16 cellular contexts compared by ENCODE assay signal in the genomic region with DNA sequence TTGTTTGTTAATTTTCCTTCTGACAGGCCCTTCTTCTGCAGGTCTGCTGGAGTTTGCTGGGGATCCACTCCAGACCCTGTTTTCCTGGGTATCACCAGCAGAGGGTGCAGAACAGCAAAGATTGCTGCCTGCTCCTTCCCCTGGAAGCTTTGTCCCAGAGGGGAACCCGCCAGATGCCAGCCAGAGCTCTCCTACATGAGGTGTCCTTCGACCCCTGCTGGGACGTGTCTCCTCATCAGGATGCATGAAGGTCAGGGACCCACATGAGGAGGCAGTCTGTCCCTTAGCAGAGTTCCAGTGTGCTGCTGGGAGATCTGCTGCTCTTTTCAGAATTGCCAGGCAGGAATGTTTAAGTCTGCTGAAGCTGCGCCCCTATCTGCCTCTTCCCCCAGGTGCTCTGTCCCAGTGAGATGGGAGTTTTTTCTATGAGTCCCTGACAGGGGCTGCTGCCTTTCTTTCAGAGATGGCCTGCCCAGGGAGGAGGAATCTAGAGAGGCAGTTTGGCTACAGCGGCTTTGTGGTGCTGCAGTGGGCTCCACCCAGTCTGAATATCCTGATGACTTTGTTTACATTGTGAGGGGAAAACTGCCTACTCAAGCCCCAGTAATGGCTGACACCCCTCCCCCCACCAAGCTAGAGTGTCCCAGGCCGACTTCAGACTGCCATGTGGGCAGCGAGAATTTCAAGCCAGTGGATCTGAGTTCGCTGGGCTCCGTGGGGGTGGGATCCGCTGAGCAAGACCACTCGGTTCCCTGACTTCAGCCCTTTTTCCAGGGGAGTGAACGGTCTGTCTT.
DNase-seq lines count a peak whose midpoint lies in the region; ATAC-seq, FAIRE-seq and TF ChIP-seq lines count a peak whose summit lies in the region.
"Had no signal": no experiment of that assay in that cellular context is flagged by ENCODE, and none has a peak within 500 bp of the region (broad histone marks: within the 10 kb centered on the region; RNA-seq: fewer than 3 reads in every experiment).

No MANE protein-coding gene starts in this region.

- H2AK5ac ChIP-seq in H9 (ENCODE audit: insufficient read length, low read length): no peak overlapping the region

- DNase-seq in H9 (peak; percentile 37), WTC11 (ENCODE audit: low spot score) (peak; percentile 28), kidney (peak; percentile 27), NCI-H1048 (lab: John Stamatoyannopoulos, UW) (no peak), left lung (no peak), Calu3 (no peak)
- no peak for DNase-seq in activated naive CD8-positive, alpha-beta T cell treated with anti-CD3 and anti-CD28 coated beads, Interleukin-2, amount 50 U/mL, for 24 hours
- DNase-seq: BE2C; CD4-positive, alpha-beta T cell; NCI-H1105 treated with DMSO at 0.1 percent for 48 hours; NCI-H187; NCI-H345; NCI-H526 treated with DMSO at 0.1 percent for 48 hours; PC-3; SJCRH30 had no signal

- BruUV-seq in Calu3 (replicated peaks; lab: Mats Ljungman, UMichigan): no TSS peak

- H3K4me2 ChIP-seq in H9 (ENCODE audit: insufficient read depth, insufficient read length, low read length): no peak overlapping the region

- TF ChIP-seq CTCF in H9 (conservative IDR thresholded peaks at IDR 0.05) (no peak), WTC11 (IDR thresholded peaks at IDR 0.05) (no peak), kidney (IDR thresholded peaks at IDR 0.05; ENCODE audit: borderline replicate concordance, extremely low read depth, insufficient read depth) (no peak), left lung (IDR thresholded peaks at IDR 0.05) (no peak), Calu3 (IDR thresholded peaks at IDR 0.05; ENCODE audit: unreplicated experiment) (no peak)

- H3K18ac ChIP-seq in H9 (ENCODE audit: insufficient read length, low read depth, low read length): no peak overlapping the region

- no peaks in the 10 kb centered on the region for H3K23me2 ChIP-seq in H9 (ENCODE audit: insufficient read length, low read depth, low read length, poor library complexity, severe bottlenecking)

- H3K27me3 ChIP-seq in H9 (ENCODE audit: insufficient read depth, low read length) (no peaks in the 10 kb centered on the region), left lung (no peaks in the 10 kb centered on the region)
- H3K27me3 ChIP-seq: BE2C, SJCRH30 had no signal

- H4K91ac ChIP-seq in H9 (ENCODE audit: insufficient read length, low read depth, low read length): no peak overlapping the region

- H3K27me3 Mint-ChIP-seq in H9 (ENCODE audit: low read depth) (no peaks in the 10 kb centered on the region; the same call in 1 of the 2 replicates), WTC11 (ENCODE audit: low read depth) (no peaks in the 10 kb centered on the region; the same call in 1 of the 2 replicates), Calu3 (ENCODE audit: unreplicated experiment) (no peaks in the 10 kb centered on the region)
- H3K27me3 Mint-ChIP-seq in activated naive CD8-positive, alpha-beta T cell treated with anti-CD3 and anti-CD28 coated beads, Interleukin-2, amount 50 U/mL, for 24 hours: no peaks in the 10 kb centered on the region
- H3K27me3 Mint-ChIP-seq: CD4-positive, alpha-beta T cell had no signal

- H4K5ac ChIP-seq in H9 (ENCODE audit: insufficient read length, low read depth, low read length): no peak overlapping the region

- peaks cover 0 to 1% (median 0%) of the 10 kb centered on the region in 3 experiments; a peak in 2 of 7 replicates for H3K36me3 Mint-ChIP-seq in H9 (ENCODE audit: insufficient read depth in 1 of 3, low read depth in 3 of 3)
- no peaks in the 10 kb centered on the region for H3K36me3 Mint-ChIP-seq in WTC11
- H3K36me3 Mint-ChIP-seq in activated naive CD8-positive, alpha-beta T cell treated with anti-CD3 and anti-CD28 coated beads, Interleukin-2, amount 50 U/mL, for 24 hours (ENCODE audit: low read depth): no peaks in the 10 kb centered on the region
- H3K36me3 Mint-ChIP-seq in Calu3 (ENCODE audit: insufficient read depth, unreplicated experiment): no peaks in the 10 kb centered on the region

- no peaks in the 10 kb centered on the region; the same call in 1 of the 2 replicates for H3K4me1 ChIP-seq in H9 (ENCODE audit: insufficient read depth, low read length)
- no peaks in the 10 kb centered on the region for H3K4me1 ChIP-seq in kidney (ENCODE audit: control insufficient read depth in 1 of 2, insufficient read depth in 1 of 2, low read depth in 1 of 2, low read length in 2 of 2)
- no peaks in the 10 kb centered on the region for H3K4me1 ChIP-seq in left lung
- H3K4me1 ChIP-seq: BE2C, SJCRH30 had no signal

- H3K4me3 ChIP-seq in kidney (ENCODE audit: low read length in 2 of 2) (no peak overlapping the region), left lung (no peak overlapping the region)
- H3K4me3 ChIP-seq: GM12878, SJCRH30 had no signal

- H4K20me1 ChIP-seq in H9 (ENCODE audit: control insufficient read depth, insufficient read depth, insufficient read length): no peaks in the 10 kb centered on the region

- no peak overlapping the region for H3K56ac ChIP-seq in H9 (ENCODE audit: insufficient read length, low read depth, low read length)

- H3K23ac ChIP-seq in H9 (ENCODE audit: insufficient read length, low read depth, low read length): no peak overlapping the region

- H3K27ac ChIP-seq in H9 (ENCODE audit: insufficient read length, low read depth, low read length) (no peak overlapping the region), kidney (ENCODE audit: low read depth in 2 of 2, low read length in 2 of 2) (no peak overlapping the region), left lung (no peak overlapping the region)
- H3K27ac ChIP-seq: SJCRH30 had no signal

- H2BK15ac ChIP-seq in H9 (ENCODE audit: low read depth, low read length): no peak overlapping the region

- POLR2A ChIA-PET in WTC11 (lab: Charles Lee): no interaction called here

- H3K9ac ChIP-seq in H9 (ENCODE audit: extremely low read depth, insufficient read length, low read length): no peak overlapping the region
- no peak overlapping the region for H3K9ac ChIP-seq in kidney (ENCODE audit: low read length in 2 of 2)

- WGBS in H9 (ENCODE audit: extremely low coverage, insufficient read length, low lambda C conversion rate): no CpG with 5 or more reads among the region's 12 CpGs

- H2AFZ ChIP-seq in H9 (ENCODE audit: low read length): no peak overlapping the region

- no peak overlapping the region for H2BK20ac ChIP-seq in H9 (ENCODE audit: low read depth, low read length, poor library complexity, severe bottlenecking)

- H3K79me2 ChIP-seq in H9 (ENCODE audit: insufficient read depth, low read length): no peaks in the 10 kb centered on the region

- no peak overlapping the region for H2BK12ac ChIP-seq in H9 (ENCODE audit: insufficient read length, low read depth, low read length)

- no peaks in the 10 kb centered on the region for H3K9me3 ChIP-seq in H9 (ENCODE audit: control insufficient read depth, low read depth, low read length)
- no peaks in the 10 kb centered on the region for H3K9me3 ChIP-seq in kidney (ENCODE audit: control insufficient read depth in 1 of 2, low read length in 2 of 2)
- peaks cover 0 to 10% of the 10 kb centered on the region in 2 donors for H3K9me3 ChIP-seq in left lung
- H3K9me3 ChIP-seq: BE2C, SJCRH30 had no signal

- peaks cover 4 to 8% of the 10 kb centered on the region in 2 experiments; a peak in 3 of 5 replicates for H3K9me3 Mint-ChIP-seq in H9
- peaks cover 10% of the 10 kb centered on the region; the same call in 1 of the 2 replicates for H3K9me3 Mint-ChIP-seq in WTC11
- no peaks in the 10 kb centered on the region for H3K9me3 Mint-ChIP-seq in activated naive CD8-positive, alpha-beta T cell treated with anti-CD3 and anti-CD28 coated beads, Interleukin-2, amount 50 U/mL, for 24 hours
- peaks cover 12% of the 10 kb centered on the region for H3K9me3 Mint-ChIP-seq in Calu3 (ENCODE audit: low read depth, unreplicated experiment)

- H3K36me3 ChIP-seq in kidney (ENCODE audit: control insufficient read depth in 1 of 2, insufficient read depth in 2 of 2, low read length in 2 of 2) (no peaks in the 10 kb centered on the region), left lung (no peaks in the 10 kb centered on the region)
- H3K36me3 ChIP-seq: BE2C, SJCRH30 had no signal

- no peak overlapping the region; the same call in 1 of the 2 replicates for H3K14ac ChIP-seq in H9 (ENCODE audit: insufficient read depth, low read length)

- intact Hi-C loops in kidney (cut with DNase I): no loop called here
- intact Hi-C loops in left lung (cut with DNase I): no loop called here
- intact Hi-C loops in Calu3 (cut with micrococcal nuclease; ENCODE audit: unreplicated experiment): no loop called here

- H3K4me3 Mint-ChIP-seq in H9 (no peak overlapping the region), WTC11 (no peak overlapping the region), Calu3 (ENCODE audit: low read depth, unreplicated experiment) (no peak overlapping the region)
- no peak overlapping the region for H3K4me3 Mint-ChIP-seq in activated naive CD8-positive, alpha-beta T cell treated with anti-CD3 and anti-CD28 coated beads, Interleukin-2, amount 50 U/mL, for 24 hours
- H3K4me3 Mint-ChIP-seq: CD4-positive, alpha-beta T cell had no signal

- H3K4me1 Mint-ChIP-seq in H9 (peaks cover 7 to 8% of the 10 kb centered on the region in 2 experiments), WTC11 (peaks cover 13% of the 10 kb centered on the region), Calu3 (ENCODE audit: low read depth, unreplicated experiment) (no peaks in the 10 kb centered on the region)
- H3K4me1 Mint-ChIP-seq in activated naive CD8-positive, alpha-beta T cell treated with anti-CD3 and anti-CD28 coated beads, Interleukin-2, amount 50 U/mL, for 24 hours: no peaks in the 10 kb centered on the region

- FAIRE-seq in kidney (lab: Jason Lieb, UNC): no peak
- FAIRE-seq: GM12878 had no signal

- H3T11ph ChIP-seq in H9 (ENCODE audit: low read length): no peak overlapping the region

- no peak overlapping the region for H2BK5ac ChIP-seq in H9 (ENCODE audit: insufficient read length, low read length)

- CTCF ChIA-PET in WTC11 (lab: Charles Lee): no interaction called here
- CTCF ChIA-PET in Calu3 (lab: Charles Lee): no interaction called here

- H3K79me1 ChIP-seq in H9 (ENCODE audit: insufficient read depth, low read depth, low read length, poor library complexity, severe bottlenecking): no peaks in the 10 kb centered on the region

- no peak overlapping the region for H2BK120ac ChIP-seq in H9 (ENCODE audit: low read depth, low read length, poor library complexity, severe bottlenecking)

- H3K27ac Mint-ChIP-seq in H9 (0 out of 7 replicates have a peak overlapping the region, but pooled peaks of 1 of the 3 experiments have one; percentile 14), WTC11 (no peak overlapping the region), Calu3 (ENCODE audit: unreplicated experiment) (no peak overlapping the region)
- H3K27ac Mint-ChIP-seq in activated naive CD8-positive, alpha-beta T cell treated with anti-CD3 and anti-CD28 coated beads, Interleukin-2, amount 50 U/mL, for 24 hours: no peak overlapping the region
- H3K27ac Mint-ChIP-seq: CD4-positive, alpha-beta T cell had no signal

- no peak overlapping the region for H4K8ac ChIP-seq in H9 (replicated peaks; ENCODE audit: insufficient read length, low read depth, low read length)

- ATAC-seq in WTC11 (peak; percentile 82), left lung (no peak)
- no peak for ATAC-seq in activated naive CD8-positive, alpha-beta T cell treated with anti-CD3 and anti-CD28 coated beads, Interleukin-2, amount 50 U/mL, for 24 hours
- ATAC-seq: GM12878, PC-3 had no signal

- H3K4ac ChIP-seq in H9 (ENCODE audit: low read depth, low read length): no peak overlapping the region

Comparison
In these comparisons a context has a peak if more than half of its experiments do, and no peak if none do; other contexts are left out.
1. DNase-seq: peak in H9 (single experiment), WTC11 (single experiment) and kidney (single experiment); none in activated naive CD8-positive, alpha-beta T cell treated with anti-CD3 and anti-CD28 coated beads, Interleukin-2, amount 50 U/mL, for 24 hours (single experiment), NCI-H1048 (single experiment), left lung (0 of 2) and Calu3 (single experiment).